Comparison of ENCODE assay signal across 11 cellular contexts in the genomic region with DNA sequence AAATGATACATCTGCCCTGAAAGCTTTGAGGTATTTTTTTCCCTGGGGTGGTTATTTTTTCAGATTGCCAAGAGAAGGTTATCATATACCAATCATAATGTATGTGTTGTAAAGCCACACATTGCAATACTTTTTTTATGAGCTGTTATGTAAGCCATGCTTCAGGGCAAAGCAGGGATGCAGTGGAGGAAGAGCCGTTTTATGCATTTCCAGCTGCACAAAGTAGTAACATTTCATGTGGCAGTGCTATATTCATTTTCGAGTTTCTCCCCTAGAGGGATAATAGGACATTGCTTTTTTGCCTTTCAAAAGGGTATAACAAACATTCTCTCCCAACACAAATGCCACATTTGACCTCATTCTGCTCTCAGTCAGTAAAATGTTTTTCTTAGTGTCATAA.
A peak's percentile ranks its signal among the peaks of the same experiment; 100 is the strongest.
DNase-seq lines count a peak whose midpoint lies in the region; ATAC-seq and TF ChIP-seq lines count a peak whose summit lies in the region.
"Had no signal": no experiment of that assay in that cellular context is flagged by ENCODE, and none has a peak within 500 bp of the region (broad histone marks: within the 10 kb centered on the region; RNA-seq: fewer than 3 reads in every experiment).

No MANE protein-coding gene starts in this region.

- H3K9me3 ChIP-seq in colonic mucosa = no peaks in the 10 kb centered on the region

- in situ Hi-C loops in G401 (cut with HindIII; ENCODE audit: low sequenced_read_pairs) = no loop called here
- in situ Hi-C loops in astrocyte of the cerebellum (cut with HindIII; ENCODE audit: low sequenced_read_pairs) = no loop called here

- no peak for TF ChIP-seq POLR2A in GM18505 (IDR thresholded peaks at IDR 0.05; ENCODE audit: borderline replicate concordance, extremely low read depth, insufficient read depth, insufficient read length)

- H3K4me3 ChIP-seq in astrocyte of the cerebellum (ENCODE audit: low read depth, low read length) (no peak overlapping the region), colonic mucosa (no peak overlapping the region)

- no peaks in the 10 kb centered on the region for H3K36me3 ChIP-seq in colonic mucosa

- peaks cover 25% of the 10 kb centered on the region for H3K4me1 Mint-ChIP-seq in osteocyte (ENCODE audit: unreplicated experiment)
- H3K4me1 Mint-ChIP-seq: activated naive CD4-positive, alpha-beta T cell treated with anti-CD3 and anti-CD28 coated beads, Interleukin-2, amount 10 ng/mL, durations not matched to agents 7 days and 5 days had no signal

- intact Hi-C loops in colonic mucosa (cut with DNase I) = loop anchor here (10.0 kb wide), 1 partner anchor 62 kb away; no protein-coding TSS in a partner anchor

- H3K27me3 Mint-ChIP-seq in osteocyte (ENCODE audit: unreplicated experiment) = no peaks in the 10 kb centered on the region
- H3K27me3 Mint-ChIP-seq: activated B cell treated with CpG ODN at 0.5 μM for 24 hours; activated naive CD4-positive, alpha-beta T cell treated with anti-CD3 and anti-CD28 coated beads, Interleukin-2, amount 10 ng/mL, durations not matched to agents 7 days and 5 days; CD4-positive, alpha-beta T cell had no signal

- H3K27ac ChIP-seq in colonic mucosa = no peak overlapping the region

- DNase-seq in G401 (ENCODE audit: low spot score) = peak; percentile 56
- DNase-seq in LHCN-M2 (ENCODE audit: low read depth) = peak; percentile 49
- DNase-seq in astrocyte of the cerebellum (ENCODE audit: low read depth) = no peak
- DNase-seq in osteocyte (ENCODE audit: extremely low spot score, unreplicated experiment) = no peak
- no peak for DNase-seq in colonic mucosa
- DNase-seq: activated B cell treated with CpG ODN at 0.5 μM for 24 hours; activated naive CD4-positive, alpha-beta T cell treated with anti-CD3 and anti-CD28 coated beads, Interleukin-2, amount 10 ng/mL, durations not matched to agents 7 days and 5 days; CD4-positive, alpha-beta T cell; stimulated activated CD4-positive, alpha-beta T cell treated with anti-CD3 and anti-CD28 coated beads, Interleukin-2, amount 100 ng/mL, for 24 hours had no signal

- TF ChIP-seq CTCF in astrocyte of the cerebellum (IDR thresholded peaks at IDR 0.05; ENCODE audit: low read depth, low read length, missing control alignments) (peak; percentile 15), osteocyte (IDR thresholded peaks at IDR 0.05) (peak; percentile 45), colonic mucosa (IDR thresholded peaks at IDR 0.05) (no peak)

- no peak overlapping the region for H3K9ac ChIP-seq in colonic mucosa (ENCODE audit: low read depth in 2 of 2, low read length in 2 of 2)

- no peaks in the 10 kb centered on the region for H3K27me3 ChIP-seq in colonic mucosa

- H3K4me3 Mint-ChIP-seq in osteocyte (ENCODE audit: unreplicated experiment) = no peak overlapping the region
- H3K4me3 Mint-ChIP-seq: activated B cell treated with CpG ODN at 0.5 μM for 24 hours; activated naive CD4-positive, alpha-beta T cell treated with anti-CD3 and anti-CD28 coated beads, Interleukin-2, amount 10 ng/mL, durations not matched to agents 7 days and 5 days; CD4-positive, alpha-beta T cell had no signal

- peak overlapping the region; percentile 86 for H3K27ac Mint-ChIP-seq in osteocyte (ENCODE audit: unreplicated experiment)
- H3K27ac Mint-ChIP-seq: activated B cell treated with CpG ODN at 0.5 μM for 24 hours; activated naive CD4-positive, alpha-beta T cell treated with anti-CD3 and anti-CD28 coated beads, Interleukin-2, amount 10 ng/mL, durations not matched to agents 7 days and 5 days; CD4-positive, alpha-beta T cell had no signal

- no peaks in the 10 kb centered on the region for H3K9me3 Mint-ChIP-seq in osteocyte (ENCODE audit: unreplicated experiment)
- H3K9me3 Mint-ChIP-seq: activated B cell treated with CpG ODN at 0.5 μM for 24 hours; activated naive CD4-positive, alpha-beta T cell treated with anti-CD3 and anti-CD28 coated beads, Interleukin-2, amount 10 ng/mL, durations not matched to agents 7 days and 5 days; CD4-positive, alpha-beta T cell had no signal

- no peaks in the 10 kb centered on the region for H3K36me3 Mint-ChIP-seq in osteocyte (ENCODE audit: unreplicated experiment)
- H3K36me3 Mint-ChIP-seq: activated naive CD4-positive, alpha-beta T cell treated with anti-CD3 and anti-CD28 coated beads, Interleukin-2, amount 10 ng/mL, durations not matched to agents 7 days and 5 days had no signal

- H3K4me1 ChIP-seq in colonic mucosa = no peaks in the 10 kb centered on the region

- ATAC-seq in GM19463 (IDR thresholded peaks at IDR 0.05; ENCODE audit: unreplicated experiment) (no peak), GM18505 (IDR thresholded peaks at IDR 0.05; ENCODE audit: unreplicated experiment) (no peak)

Comparison
In these comparisons a context has a peak if more than half of its experiments do, and no peak if none do; other contexts are left out.
1. DNase-seq: peak in G401 (single experiment) and LHCN-M2 (single experiment); none in astrocyte of the cerebellum (single experiment), osteocyte (single experiment) and colonic mucosa (single experiment).